In genomic region chr22:49525776-49526535, GRCh38 we compare ENCODE assay signal across 1 cellular context.
TF ChIP-seq lines count a peak whose summit lies in the region.

No MANE protein-coding gene starts in this region.

TF ChIP-seq in K562, 482 proteins besides CTCF, POLR2A, EP300 and RAD21 (continued from another document):
- TF ChIP-seq, protein P1, sequence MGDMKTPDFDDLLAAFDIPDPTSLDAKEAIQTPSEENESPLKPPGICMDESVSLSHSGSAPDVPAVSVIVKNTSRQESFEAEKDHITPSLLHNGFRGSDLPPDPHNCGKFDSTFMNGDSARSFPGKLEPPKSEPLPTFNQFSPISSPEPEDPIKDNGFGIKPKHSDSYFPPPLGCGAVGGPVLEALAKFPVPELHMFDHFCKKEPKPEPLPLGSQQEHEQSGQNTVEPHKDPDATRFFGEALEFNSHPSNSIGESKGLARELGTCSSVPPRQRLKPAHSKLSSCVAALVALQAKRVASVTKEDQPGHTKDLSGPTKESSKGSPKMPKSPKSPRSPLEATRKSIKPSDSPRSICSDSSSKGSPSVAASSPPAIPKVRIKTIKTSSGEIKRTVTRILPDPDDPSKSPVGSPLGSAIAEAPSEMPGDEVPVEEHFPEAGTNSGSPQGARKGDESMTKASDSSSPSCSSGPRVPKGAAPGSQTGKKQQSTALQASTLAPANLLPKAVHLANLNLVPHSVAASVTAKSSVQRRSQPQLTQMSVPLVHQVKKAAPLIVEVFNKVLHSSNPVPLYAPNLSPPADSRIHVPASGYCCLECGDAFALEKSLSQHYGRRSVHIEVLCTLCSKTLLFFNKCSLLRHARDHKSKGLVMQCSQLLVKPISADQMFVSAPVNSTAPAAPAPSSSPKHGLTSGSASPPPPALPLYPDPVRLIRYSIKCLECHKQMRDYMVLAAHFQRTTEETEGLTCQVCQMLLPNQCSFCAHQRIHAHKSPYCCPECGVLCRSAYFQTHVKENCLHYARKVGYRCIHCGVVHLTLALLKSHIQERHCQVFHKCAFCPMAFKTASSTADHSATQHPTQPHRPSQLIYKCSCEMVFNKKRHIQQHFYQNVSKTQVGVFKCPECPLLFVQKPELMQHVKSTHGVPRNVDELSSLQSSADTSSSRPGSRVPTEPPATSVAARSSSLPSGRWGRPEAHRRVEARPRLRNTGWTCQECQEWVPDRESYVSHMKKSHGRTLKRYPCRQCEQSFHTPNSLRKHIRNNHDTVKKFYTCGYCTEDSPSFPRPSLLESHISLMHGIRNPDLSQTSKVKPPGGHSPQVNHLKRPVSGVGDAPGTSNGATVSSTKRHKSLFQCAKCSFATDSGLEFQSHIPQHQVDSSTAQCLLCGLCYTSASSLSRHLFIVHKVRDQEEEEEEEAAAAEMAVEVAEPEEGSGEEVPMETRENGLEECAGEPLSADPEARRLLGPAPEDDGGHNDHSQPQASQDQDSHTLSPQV (IDR thresholded peaks at IDR 0.05): no peak
- TF ChIP-seq ZNF253 (CRISPR knock-in tag; conservative IDR thresholded peaks at IDR 0.05) (no peak), BHLHE40 (IDR thresholded peaks at IDR 0.05; ENCODE audit: low read length) (peak; percentile 67), CBX5 (IDR thresholded peaks at IDR 0.05; ENCODE audit: borderline replicate concordance, low read depth) (no peak), FOXO4 (CRISPR knock-in tag; IDR thresholded peaks at IDR 0.05) (no peak), ZBTB2 (IDR thresholded peaks at IDR 0.05) (no peak), PHB2 (IDR thresholded peaks at IDR 0.05; ENCODE audit: low read depth) (no peak), GTF2E2 (tag; IDR thresholded peaks at IDR 0.05) (no peak), ETV5 (CRISPR knock-in tag; IDR thresholded peaks at IDR 0.05; ENCODE audit: low read depth) (no peak), MED1 (CRISPR knock-in tag; IDR thresholded peaks at IDR 0.05; ENCODE audit: borderline replicate concordance) (no peak), YY1 (IDR thresholded peaks at IDR 0.05; ENCODE audit: borderline replicate concordance in 1 of 3, control insufficient read depth in 1 of 3, extremely low read depth in 1 of 3, insufficient read depth in 3 of 3, insufficient read length in 1 of 3, insufficient replicate concordance in 2 of 3, low read depth in 1 of 3, low read length in 2 of 3) (no peak), IRF2 (CRISPR knock-in tag; IDR thresholded peaks at IDR 0.05) (no peak), ZKSCAN1 (IDR thresholded peaks at IDR 0.05; ENCODE audit: low read depth, low read length) (no peak), PHTF2 (CRISPR knock-in tag; IDR thresholded peaks at IDR 0.05) (no peak), CXXC5 (CRISPR knock-in tag; IDR thresholded peaks at IDR 0.05) (no peak), USF1 (CRISPR knock-in tag; IDR thresholded peaks at IDR 0.05) (0 out of 2 replicates have a peak, but pooled peaks have one; percentile 56)
